ENCODE assay signal across 32 cellular contexts in the genomic region with DNA sequence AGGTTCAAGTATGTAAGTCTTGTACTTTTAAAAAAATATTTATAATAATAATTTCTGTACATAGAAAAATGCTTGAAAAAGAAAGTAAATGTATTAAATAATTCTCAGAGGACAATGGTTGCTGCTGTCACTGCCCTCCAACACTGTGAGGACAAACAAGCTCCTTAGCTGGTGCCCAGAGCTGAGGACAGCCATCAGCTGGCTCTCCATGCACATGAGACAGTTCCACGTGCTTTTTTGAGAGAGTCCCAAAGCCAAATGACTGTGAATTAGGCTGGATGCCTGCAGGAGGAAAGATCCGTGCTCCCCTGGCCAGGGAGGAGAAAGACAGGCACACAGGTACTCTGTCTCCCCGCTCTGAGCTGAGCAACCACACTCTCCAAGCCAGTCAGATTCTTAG.
"Had no signal": no experiment of that assay in that cellular context is flagged by ENCODE, and none has a peak within 500 bp of the region (broad histone marks: within the 10 kb centered on the region; RNA-seq: fewer than 3 reads in every experiment).

No MANE protein-coding gene starts in this region.

- H3K27me3 ChIP-seq: adrenal gland, body of pancreas, brain microvascular endothelial cell, breast epithelium had no signal

- ATAC-seq: activated CD8-positive, alpha-beta T cell treated with anti-CD3 and anti-CD28 coated beads for 36 hours; activated naive CD4-positive, alpha-beta T cell treated with anti-CD3 and anti-CD28 coated beads, Interleukin-2, amount 50 U/mL, for 72 hours; activated T-cell treated with anti-CD3 and anti-CD28 coated beads, Interleukin-2, amount 50 U/mL, for 4 hours; activated T-cell treated with anti-CD3 and anti-CD28 coated beads, Interleukin-2, amount 50 U/mL, for 72 hours; activated T-helper 17 cell treated with anti-CD3 and anti-CD28 coated beads, Interleukin-2, amount 50 U/mL, for 72 hours; body of pancreas had no signal

- H3K27ac ChIP-seq: adrenal gland, body of pancreas, brain microvascular endothelial cell, breast epithelium, VCaP had no signal

- H3K9me3 ChIP-seq: adrenal gland, body of pancreas, breast epithelium had no signal

- H3K4me3 ChIP-seq: adrenal gland, body of pancreas, breast epithelium had no signal

- DNase-seq: activated B cell treated with CpG ODN at 0.5 μM for 24 hours; activated CD4-positive, alpha-beta memory T cell treated with anti-CD3 and anti-CD28 coated beads for 36 hours; activated CD4-positive, alpha-beta T cell treated with anti-CD3 and anti-CD28 coated beads for 4 hours; activated CD4-positive, alpha-beta T cell treated with anti-CD3 and anti-CD28 coated beads, Interleukin-2, amount 10 ng/mL, durations not matched to agents 24 days and 14 days; activated CD4-positive, alpha-beta T cell treated with anti-CD3 and anti-CD28 coated beads, Interleukin-2, amount 50 U/mL, for 1 hour; activated CD4-positive, alpha-beta T cell treated with anti-CD3 and anti-CD28 coated beads, Interleukin-2, amount 50 U/mL, for 4 hours; activated CD4-positive, CD25-positive, alpha-beta regulatory T cell treated with anti-CD3 and anti-CD28 coated beads, Interleukin-2, amount 50 U/mL, for 72 hours; activated CD8-positive, alpha-beta memory T cell treated with anti-CD3 and anti-CD28 coated beads, Interleukin-2, amount 50 U/mL, for 4 hours; activated CD8-positive, alpha-beta T cell treated with anti-CD3 and anti-CD28 coated beads for 36 hours; activated effector memory CD4-positive, alpha-beta T cell treated with anti-CD3 and anti-CD28 coated beads, Interleukin-2, amount 50 U/mL, for 16 hours; activated gamma-delta T cell treated with Interleukin-2 at 50 U/mL for 16 hours; activated naive CD4-positive, alpha-beta T cell; activated naive CD4-positive, alpha-beta T cell treated with anti-CD3 and anti-CD28 coated beads for 36 hours; activated naive CD4-positive, alpha-beta T cell treated with anti-CD3 and anti-CD28 coated beads, Interleukin-2, amount 50 U/mL, for 16 hours; activated naive CD8-positive, alpha-beta T cell treated with anti-CD3 and anti-CD28 coated beads for 36 hours; activated T-cell treated with anti-CD3 and anti-CD28 coated beads for 4 hours; activated T-cell treated with anti-CD3 and anti-CD28 coated beads, Interleukin-2, amount 50 U/mL, for 1 hour; activated T-cell treated with anti-CD3 and anti-CD28 coated beads, Interleukin-2, amount 50 U/mL, for 4 hours; activated T-cell treated with anti-CD3 and anti-CD28 coated beads, Interleukin-2, amount 50 U/mL, for 72 hours; adrenal gland; amniotic stem cell; aorta; body of pancreas; brain microvascular endothelial cell; caudate nucleus; T-helper 1 cell; T-helper 2 cell; T-helper 9 cell had no signal

- H3K4me1 ChIP-seq: adrenal gland, body of pancreas, breast epithelium had no signal

- H3K36me3 ChIP-seq: adrenal gland, brain microvascular endothelial cell, breast epithelium had no signal
